In the genomic region with DNA sequence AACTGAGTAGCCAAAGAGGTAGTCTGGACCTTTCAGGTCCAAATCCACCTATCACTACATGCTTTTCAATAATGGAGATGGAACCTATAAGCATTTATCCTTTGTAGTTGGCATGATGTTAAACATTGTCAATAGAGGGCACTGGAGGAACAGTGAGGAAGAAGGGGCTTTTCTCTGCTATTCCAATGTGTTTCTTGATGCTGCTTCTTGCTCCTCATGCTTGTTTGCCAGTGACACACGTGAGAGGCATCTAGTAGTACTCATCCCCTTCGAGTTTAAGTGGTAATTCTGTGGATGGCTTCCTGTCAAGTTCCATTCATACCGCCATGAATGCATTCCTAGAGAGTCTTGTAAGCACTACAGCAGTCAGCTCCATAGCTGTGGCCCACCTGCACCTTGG, we compare ENCODE assay signal across 12 cellular contexts.
DNase-seq lines count a peak whose midpoint lies in the region; FAIRE-seq and TF ChIP-seq lines count a peak whose summit lies in the region.
"Had no signal": no experiment of that assay in that cellular context is flagged by ENCODE, and none has a peak within 500 bp of the region (broad histone marks: within the 10 kb centered on the region; RNA-seq: fewer than 3 reads in every experiment).

No MANE protein-coding gene starts in this region.

- no peak overlapping the region for H3K9ac ChIP-seq in kidney (ENCODE audit: low read length in 2 of 2)

- H3K4me3 ChIP-seq in kidney (ENCODE audit: low read length in 2 of 2), result no peak overlapping the region
- H3K4me3 ChIP-seq: right atrium auricular region, stomach had no signal

- intact Hi-C loops in kidney (cut with DNase I), result no loop called here
- intact Hi-C loops in head of caudate nucleus (cut with DNase I), result no loop called here

- FAIRE-seq in kidney (lab: Jason Lieb, UNC), result no peak

- DNase-seq in ELR (ENCODE audit: low read depth) (peak; percentile 43), HT1080 (ENCODE audit: low read depth) (peak; percentile 73), T1000 (lab: John Stamatoyannopoulos, UW) (peak; percentile 29), kidney (peak; percentile 19), NK-92 (lab: John Stamatoyannopoulos, UW; ENCODE audit: unreplicated experiment) (no peak), midbrain (lab: John Stamatoyannopoulos, UW) (no peak), head of caudate nucleus (no peak), superior temporal gyrus (ENCODE audit: extremely low spot score) (no peak)
- DNase-seq: activated T-cell treated with anti-CD3 and anti-CD28 coated beads, Interleukin-2, amount 50 U/mL, for 48 hours; glutamatergic neuron; stomach had no signal

- TF ChIP-seq CTCF in kidney (IDR thresholded peaks at IDR 0.05; ENCODE audit: borderline replicate concordance, extremely low read depth, insufficient read depth), result peak; percentile 16

- H3K27ac ChIP-seq in kidney (ENCODE audit: low read depth in 2 of 2, low read length in 2 of 2), result no peak overlapping the region
- H3K27ac ChIP-seq: right atrium auricular region, stomach had no signal

- peaks cover 0 to 2% of the 10 kb centered on the region in 2 donors for H3K9me3 ChIP-seq in kidney (ENCODE audit: control insufficient read depth in 1 of 2, low read length in 2 of 2)
- H3K9me3 ChIP-seq: right atrium auricular region had no signal

- no peaks in the 10 kb centered on the region for H3K4me1 ChIP-seq in kidney (ENCODE audit: control insufficient read depth in 1 of 2, insufficient read depth in 1 of 2, low read depth in 1 of 2, low read length in 2 of 2)
- H3K4me1 ChIP-seq: right atrium auricular region had no signal

- H3K36me3 ChIP-seq in kidney (ENCODE audit: control insufficient read depth in 1 of 2, insufficient read depth in 2 of 2, low read length in 2 of 2), result no peaks in the 10 kb centered on the region
- H3K36me3 ChIP-seq: right atrium auricular region, stomach had no signal

Comparison
In these comparisons a context has a peak if more than half of its experiments do, and no peak if none do; other contexts are left out.
1. DNase-seq: peak in ELR (single experiment), HT1080 (single experiment), T1000 (single experiment) and kidney (single experiment); none in NK-92 (single experiment), midbrain (single experiment), head of caudate nucleus (0 of 42) and superior temporal gyrus (single experiment).